ENCODE assay signal across 30 cellular contexts in the genomic region with DNA sequence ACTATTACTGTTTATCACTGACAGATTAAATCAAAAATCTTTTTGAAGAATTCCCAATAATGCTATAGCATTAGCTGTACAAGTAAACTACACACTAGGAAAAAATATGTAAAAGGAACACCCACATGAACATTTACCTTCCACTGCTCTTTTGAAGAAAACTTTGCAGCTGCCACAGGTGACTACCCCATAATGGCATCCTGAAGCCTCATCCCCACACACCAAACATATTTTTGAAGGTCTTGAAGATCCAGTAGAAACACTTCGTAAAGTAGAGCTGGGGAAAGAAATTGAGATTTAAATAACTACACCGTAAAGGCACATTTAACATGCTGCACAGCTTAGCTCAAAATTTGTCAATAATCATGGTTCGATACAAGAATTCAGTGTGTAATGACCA.
"Had no signal": no experiment of that assay in that cellular context is flagged by ENCODE, and none has a peak within 500 bp of the region (broad histone marks: within the 10 kb centered on the region; RNA-seq: fewer than 3 reads in every experiment).

No MANE protein-coding gene starts in this region.

- H3K27me3 Mint-ChIP-seq: naive thymus-derived CD8-positive, alpha-beta T cell; stimulated activated memory B cell treated with anti-CD40 and anti-IgM and Interleukin-4, amounts not matched to agents 10 μg/mL and 1 μg/mL and 100 μg/mL, for 72 hours; stimulated activated naive CD8-positive, alpha-beta T cell treated with anti-CD3 and anti-CD28 coated beads, Interleukin-15, amount 100 ng/mL, for 72 hours had no signal

- H3K4me1 ChIP-seq: prostate gland, spleen, testis, tibial artery, upper lobe of left lung had no signal

- H3K27ac ChIP-seq: neutrophil, pancreas, prostate gland, right lobe of liver, skin epidermis, spleen, suprapubic skin, testis, tibial artery, transverse colon, upper lobe of left lung, vagina had no signal

- ATAC-seq: naive thymus-derived CD8-positive, alpha-beta T cell; natural killer cell treated with Interleukin-12 subunit alpha and Interleukin-12 subunit beta and Interleukin-15 and Interleukin-18, amount 100 ng/mL, for 72 hours; pancreas; right cardiac atrium; right lobe of liver; stimulated activated memory B cell treated with anti-CD40 and anti-IgM and Interleukin-4, amounts not matched to agents 10 μg/mL and 1 μg/mL and 100 μg/mL, for 72 hours; stimulated activated naive CD8-positive, alpha-beta T cell treated with anti-CD3 and anti-CD28 coated beads, Interleukin-15, amount 100 ng/mL, for 72 hours; stimulated activated naive CD8-positive, alpha-beta T cell treated with anti-CD3 and anti-CD28 coated beads, Interleukin-15, Interleukin-2, amounts not matched to agents 100 U/mL and 50 U/mL, for 24 hours had no signal

- H3K36me3 Mint-ChIP-seq: natural killer cell treated with Interleukin-12 subunit alpha and Interleukin-12 subunit beta and Interleukin-15 and Interleukin-18, amount 100 ng/mL, for 72 hours had no signal

- H3K4me1 Mint-ChIP-seq: neural crest cell; stimulated activated memory B cell treated with anti-CD40 and anti-IgM and Interleukin-4, amounts not matched to agents 10 μg/mL and 1 μg/mL and 100 μg/mL, for 72 hours had no signal

- H3K9me3 Mint-ChIP-seq: natural killer cell treated with Interleukin-12 subunit alpha and Interleukin-12 subunit beta and Interleukin-15 and Interleukin-18, amount 100 ng/mL, for 72 hours; nephron progenitor cell; neural crest cell had no signal

- H3K4me2 ChIP-seq: smooth muscle cell had no signal

- H3K27me3 ChIP-seq: neutrophil, pancreas, right lobe of liver, sigmoid colon, spleen, suprapubic skin, testis, tibial artery, transverse colon, upper lobe of left lung, vagina had no signal

- DNase-seq: naive thymus-derived CD8-positive, alpha-beta T cell; nephron progenitor cell; nucleus accumbens; pancreas; right cardiac atrium; right lobe of liver; sigmoid colon; spleen; stimulated activated CD4-positive, alpha-beta T cell treated with anti-CD3 and anti-CD28 coated beads, Interleukin-12 subunit alpha, Interleukin-12 subunit beta, amount 100 ng/mL, for 4 hours; stimulated activated CD4-positive, alpha-beta T cell treated with anti-CD3 and anti-CD28 coated beads, Interleukin-1b, Interleukin-23, amount 100 ng/mL, for 48 hours; stimulated activated CD4-positive, alpha-beta T cell treated with anti-CD3 and anti-CD28 coated beads, Interleukin-4, amount 100 ng/mL, for 1 hour; stimulated activated CD4-positive, alpha-beta T cell treated with anti-CD3 and anti-CD28 coated beads, Interleukin-4, amount 100 ng/mL, for 4 hours; stimulated activated CD8-positive, alpha-beta memory T cell treated with anti-CD3 and anti-CD28 coated beads, Interleukin-4, amount 100 ng/mL, for 48 hours; stimulated activated naive CD4-positive, alpha-beta T cell; stimulated activated naive CD8-positive, alpha-beta T cell treated with anti-CD3 and anti-CD28 coated beads, Interleukin-15, amount 100 ng/mL, for 72 hours; stimulated activated naive CD8-positive, alpha-beta T cell treated with anti-CD3 and anti-CD28 coated beads, Interleukin-15, Interleukin-2, amounts not matched to agents 100 U/mL and 50 U/mL, for 24 hours; substantia nigra; testis; tibial artery; transverse colon; upper lobe of left lung had no signal

- H3K36me3 ChIP-seq: neutrophil, pancreas, prostate gland, right lobe of liver, sigmoid colon, spleen, suprapubic skin, tibial artery, upper lobe of left lung, vagina had no signal

- H3K9me3 ChIP-seq: neutrophil, pancreas, prostate gland, right lobe of liver, sigmoid colon, spleen, suprapubic skin, testis, tibial artery, transverse colon, upper lobe of left lung, vagina had no signal

- H3K4me3 Mint-ChIP-seq: naive thymus-derived CD8-positive, alpha-beta T cell; natural killer cell treated with Interleukin-12 subunit alpha and Interleukin-12 subunit beta and Interleukin-15 and Interleukin-18, amount 100 ng/mL, for 72 hours; nephron progenitor cell; neural crest cell; stimulated activated memory B cell treated with anti-CD40 and anti-IgM and Interleukin-4, amounts not matched to agents 10 μg/mL and 1 μg/mL and 100 μg/mL, for 72 hours; stimulated activated naive CD8-positive, alpha-beta T cell treated with anti-CD3 and anti-CD28 coated beads, Interleukin-15, amount 100 ng/mL, for 72 hours had no signal

- H3K27ac Mint-ChIP-seq: natural killer cell treated with Interleukin-12 subunit alpha and Interleukin-12 subunit beta and Interleukin-15 and Interleukin-18, amount 100 ng/mL, for 72 hours; nephron progenitor cell; stimulated activated memory B cell treated with anti-CD40 and anti-IgM and Interleukin-4, amounts not matched to agents 10 μg/mL and 1 μg/mL and 100 μg/mL, for 72 hours; stimulated activated naive CD8-positive, alpha-beta T cell treated with anti-CD3 and anti-CD28 coated beads, Interleukin-15, amount 100 ng/mL, for 72 hours had no signal

- H3K4me3 ChIP-seq: pancreas, prostate gland, right lobe of liver, sigmoid colon, skin epidermis, smooth muscle cell, spleen, suprapubic skin, testis, tibial artery, transverse colon, upper lobe of left lung, vagina had no signal
